ENCODE assay signal across 11 cellular contexts in genomic region chr7:100543586-100543985, GRCh38. TPM values are rescaled to one million over a fixed set of nuclear protein-coding genes. Genes with fewer than 3 reads are reported as not detected.
A peak's percentile ranks its signal among the peaks of the same experiment; 100 is the strongest.
DNase-seq lines count a peak whose midpoint lies in the region; ATAC-seq and TF ChIP-seq lines count a peak whose summit lies in the region.
"Had no signal": no experiment of that assay in that cellular context is flagged by ENCODE, and none has a peak within 500 bp of the region (broad histone marks: within the 10 kb centered on the region; RNA-seq: fewer than 3 reads in every experiment).

No MANE protein-coding gene starts in this region.

- peaks cover 47% of the 10 kb centered on the region for H3K79me2 ChIP-seq in PC-3 (ENCODE audit: low read length)

- intact Hi-C loops in CD4-positive, alpha-beta memory T cell (cut with micrococcal nuclease), result no loop called here
- intact Hi-C loops in PC-3 (cut with micrococcal nuclease) (no loop called here), colonic mucosa (cut with DNase I) (no loop called here), sigmoid colon (cut with DNase I) (no loop called here)

- no peak for DNase-seq in CD4-positive, alpha-beta memory T cell
- DNase-seq in PC-3 (no peak), colonic mucosa (no peak), sigmoid colon (no peak), HK-2 (ENCODE audit: unreplicated experiment) (no peak), NCI-H1092 (lab: John Stamatoyannopoulos, UW) (no peak), T1000 (lab: John Stamatoyannopoulos, UW) (no peak)
- DNase-seq: activated CD4-positive, alpha-beta T cell treated with anti-CD3 and anti-CD28 coated beads for 4 hours; NCI-H2171 treated with DMSO at 0.1 percent for 48 hours had no signal

- no peaks in the 10 kb centered on the region for H3K27me3 ChIP-seq in CD4-positive, alpha-beta memory T cell (ENCODE audit: insufficient read depth, low read length)
- H3K27me3 ChIP-seq in PC-3 (ENCODE audit: low read length), result no peaks in the 10 kb centered on the region
- no peaks in the 10 kb centered on the region for H3K27me3 ChIP-seq in colonic mucosa
- H3K27me3 ChIP-seq in sigmoid colon, result no peaks in the 10 kb centered on the region

- peak overlapping the region; percentile 29; the same call in 1 of the 2 replicates for H3K4me2 ChIP-seq in PC-3 (ENCODE audit: low read length)

- TF ChIP-seq CTCF in PC-3 (conservative IDR thresholded peaks at IDR 0.05; ENCODE audit: low read depth, low read length) (no peak), colonic mucosa (IDR thresholded peaks at IDR 0.05) (no peak), sigmoid colon (IDR thresholded peaks at IDR 0.05) (no peak)

- no peaks in the 10 kb centered on the region for H3K9me2 ChIP-seq in PC-3 (replicated peaks; ENCODE audit: low read length)

- H3K4me3 Mint-ChIP-seq in CD4-positive, alpha-beta memory T cell, result peak overlapping the region; percentile 68 to 97 (median 88)

- H3K9me3 ChIP-seq in CD4-positive, alpha-beta memory T cell (ENCODE audit: control insufficient read depth in 1 of 2, low read length in 2 of 2), result no peaks in the 10 kb centered on the region
- H3K9me3 ChIP-seq in PC-3 (ENCODE audit: low read length) (no peaks in the 10 kb centered on the region), colonic mucosa (no peaks in the 10 kb centered on the region), sigmoid colon (no peaks in the 10 kb centered on the region)

- no peaks in the 10 kb centered on the region for H3K27me3 Mint-ChIP-seq in CD4-positive, alpha-beta memory T cell

- POLR2A ChIA-PET in CD4-positive, alpha-beta memory T cell (lab: Charles Lee; ENCODE audit: partially characterized antibody), result interaction anchor here (0.6 to 11.5 kb wide), 11 partner anchors 10 to 114 kb away, joined by 4 to 121 read pairs (median 17); partner anchors contain the start of genes FBXO24, LRCH4, MEPCE and TSC22D4
- POLR2A ChIA-PET in PC-3 (lab: Charles Lee; ENCODE audit: unreplicated experiment), result interaction anchor here (0.6 kb wide), 1 partner anchor 285 kb away, joined by 4 read pairs; no protein-coding TSS in a partner anchor

- TF ChIP-seq EP300 in sigmoid colon (IDR thresholded peaks at IDR 0.05), result no peak

- H3K4me1 ChIP-seq in CD4-positive, alpha-beta memory T cell (ENCODE audit: insufficient read depth, low read length), result peaks cover 84% of the 10 kb centered on the region
- H3K4me1 ChIP-seq in PC-3 (ENCODE audit: insufficient read depth, low read length) (peaks cover 52% of the 10 kb centered on the region), colonic mucosa (peaks cover 31% of the 10 kb centered on the region), sigmoid colon (peaks cover 0 to 68% (median 65%) of the 10 kb centered on the region in 4 donors)

- H3K9ac ChIP-seq in PC-3 (ENCODE audit: low read length) (no peak overlapping the region), colonic mucosa (ENCODE audit: low read depth in 2 of 2, low read length in 2 of 2) (peak overlapping the region in 1 of 2 donors; percentile 9)

- H3K9me3 Mint-ChIP-seq in CD4-positive, alpha-beta memory T cell, result no peaks in the 10 kb centered on the region

- peak overlapping the region; percentile 61 to 98 (median 91) for H3K27ac Mint-ChIP-seq in CD4-positive, alpha-beta memory T cell

- H2AFZ ChIP-seq in PC-3 (ENCODE audit: low read length), result no peak overlapping the region

- WGBS in sigmoid colon, 2 donors, result 44 to 47% methylated on average over 1 of the region's 1 CpG

- CTCF ChIA-PET in CD4-positive, alpha-beta memory T cell (lab: Charles Lee; ENCODE audit: partially characterized antibody), result interaction anchor here (1.3 to 13.6 kb wide), 8 partner anchors 17 to 162 kb away, joined by 4 to 254 read pairs (median 6); partner anchors contain the start of genes POP7 and TSC22D4
- CTCF ChIA-PET in PC-3 (lab: Charles Lee), result no interaction called here

- no peak for ATAC-seq in PC-3
- ATAC-seq in GM18873 (IDR thresholded peaks at IDR 0.05; ENCODE audit: low FRiP score, unreplicated experiment), result no peak

- H3K27ac ChIP-seq in CD4-positive, alpha-beta memory T cell (ENCODE audit: low read depth, low read length), result peak overlapping the region; percentile 66
- H3K27ac ChIP-seq in PC-3 (ENCODE audit: low read length), result no peak overlapping the region
- peak overlapping the region; percentile 89 for H3K27ac ChIP-seq in colonic mucosa
- peak overlapping the region in 3 of 4 donors; percentile 87 to 90 (median 88) for H3K27ac ChIP-seq in sigmoid colon

- peaks cover 12% of the 10 kb centered on the region for H3F3A ChIP-seq in PC-3 (ENCODE audit: low read length, unreplicated experiment)

- peaks cover 72 to 92% (median 80%) of the 10 kb centered on the region in 4 donors for H3K4me1 Mint-ChIP-seq in CD4-positive, alpha-beta memory T cell

- H3K36me3 ChIP-seq in CD4-positive, alpha-beta memory T cell (ENCODE audit: insufficient read depth, low read length), result no peaks in the 10 kb centered on the region
- no peaks in the 10 kb centered on the region for H3K36me3 ChIP-seq in PC-3 (ENCODE audit: low read depth, low read length)
- no peaks in the 10 kb centered on the region for H3K36me3 ChIP-seq in colonic mucosa
- no peaks in the 10 kb centered on the region for H3K36me3 ChIP-seq in sigmoid colon

- TF ChIP-seq POLR2A in sigmoid colon (IDR thresholded peaks at IDR 0.05), result no peak

- H3K4me3 ChIP-seq in CD4-positive, alpha-beta memory T cell (ENCODE audit: low read length in 2 of 2), result peak overlapping the region; percentile 12 to 44
- H3K4me3 ChIP-seq in PC-3 (ENCODE audit: low read length) (no peak overlapping the region), colonic mucosa (no peak overlapping the region), sigmoid colon (no peak overlapping the region)

- no TSS peak for BruUV-seq in PC-3 (replicated peaks; lab: Mats Ljungman, UMichigan)

- H4K20me1 ChIP-seq in PC-3 (ENCODE audit: low read length), result no peaks in the 10 kb centered on the region

- H3K36me3 Mint-ChIP-seq in CD4-positive, alpha-beta memory T cell, result peaks cover under 1 to 17% of the 10 kb centered on the region in 2 donors

RNA-seq across cellular contexts. Expression of gene AGFG2, which starts 4.6 kb away (rescaled TPM):
- total RNA-seq in CD4-positive, alpha-beta memory T cell, result 10 to 100 TPM; 56.6 to 58.3 TPM
- polyA plus RNA-seq in CD4-positive, alpha-beta memory T cell, result 10 to 100 TPM; 19.7 to 35.6 TPM
- total RNA-seq in PC-3 (2014; rRNA removed), result 16.9 and 18.2 TPM in 2 replicates
- 10 to 100 TPM; 81.3 to 97.4 TPM for total RNA-seq in colonic mucosa
- total RNA-seq in sigmoid colon, result 10 to 100 TPM; 17.5 to 32.7 (median 20.2) TPM
- polyA plus RNA-seq in sigmoid colon, result 10 to 100 TPM; 28.8 to 33.0 (median 30.7) TPM

RNA-seq across cellular contexts. Expression of gene SAP25, which starts 30.1 kb away (rescaled TPM):
- total RNA-seq in CD4-positive, alpha-beta memory T cell, result 100 to 1,000 TPM; 119 to 126 TPM
- polyA plus RNA-seq in CD4-positive, alpha-beta memory T cell, result under 1 TPM in 1 of 2 donors, not detected in 1; 0.72 TPM
- total RNA-seq in PC-3 (2014; rRNA removed) (0.22 and 0.52 TPM in 2 replicates), colonic mucosa (1 to 10 TPM in 1 of 2 donors, under 1 TPM in 1; 0.69 to 5.5 TPM), sigmoid colon (1 to 10 TPM in 2 of 4 donors, under 1 TPM in 1, not detected in 1; 0.71 to 2.5 (median 1.9) TPM)
- 1 to 10 TPM in 1 of 3 donors, not detected in 2; 7.2 TPM for polyA plus RNA-seq in sigmoid colon
- total RNA-seq: pulmonary artery endothelial cell had no signal

RNA-seq across cellular contexts. Expression of gene LRCH4, which starts 42.3 kb away (rescaled TPM):
- total RNA-seq in CD4-positive, alpha-beta memory T cell, result 100 to 1,000 TPM; 392 to 412 TPM
- polyA plus RNA-seq in CD4-positive, alpha-beta memory T cell, result 100 to 1,000 TPM; 119 to 167 TPM
- total RNA-seq in PC-3 (2014; rRNA removed) (15.6 and 28.7 TPM in 2 replicates), colonic mucosa (10 to 100 TPM; 59.0 to 65.4 TPM), sigmoid colon (10 to 100 TPM; 28.9 to 74.5 (median 42.9) TPM)
- polyA plus RNA-seq in sigmoid colon, result 10 to 100 TPM; 28.2 to 92.3 (median 40.7) TPM

RNA-seq across cellular contexts. Expression of gene FBXO24, which starts 42.5 kb away (rescaled TPM):
- 1 to 10 TPM; 1.6 to 2.1 TPM for total RNA-seq in CD4-positive, alpha-beta memory T cell
- polyA plus RNA-seq in CD4-positive, alpha-beta memory T cell, result under 1 TPM; 0.36 to 0.77 TPM
- total RNA-seq in PC-3 (2014; rRNA removed) (0.40 TPM in 1 of 2 replicates, not detected in the other), colonic mucosa (1 to 10 TPM in 1 of 2 donors, under 1 TPM in 1; 0.21 to 1.8 TPM), sigmoid colon (1 to 10 TPM in 1 of 4 donors, under 1 TPM in 2, not detected in 1; 0.27 to 2.8 (median 0.71) TPM)
- polyA plus RNA-seq in sigmoid colon, result 1 to 10 TPM in 1 of 3 donors, under 1 TPM in 2; 0.46 to 1.2 (median 0.95) TPM

RNA-seq across cellular contexts. Expression of gene PCOLCE, which starts 58.6 kb away (rescaled TPM):
- 10 to 100 TPM in 1 of 2 experiments, 1 to 10 TPM in 1; 7.2 to 10.6 TPM for total RNA-seq in CD4-positive, alpha-beta memory T cell
- polyA plus RNA-seq in CD4-positive, alpha-beta memory T cell, result 1 to 10 TPM; 1.3 to 1.6 TPM
- total RNA-seq in PC-3 (2014; rRNA removed) (8.6 and 16.3 TPM in 2 replicates), colonic mucosa (10 to 100 TPM; 14.7 to 23.1 TPM), sigmoid colon (10 to 100 TPM; 14.3 to 76.4 (median 21.4) TPM)
- 10 to 100 TPM in 2 of 3 donors, 1 to 10 TPM in 1; 2.3 to 36.7 (median 10.8) TPM for polyA plus RNA-seq in sigmoid colon

Comparison
In these comparisons a context has a peak if more than half of its experiments do, and no peak if none do; other contexts are left out.
1. H3K4me3 ChIP-seq: peak in CD4-positive, alpha-beta memory T cell (2 of 2); none in PC-3 (single experiment), colonic mucosa (single experiment) and sigmoid colon (0 of 4).
2. RNA of gene SAP25, which starts 30.1 kb away (total RNA-seq): 119 to 126 TPM in CD4-positive, alpha-beta memory T cell; 0.69 to 5.5 TPM in colonic mucosa, 0.71 to 2.5 TPM in sigmoid colon and 0.22 to 0.52 TPM in PC-3; every median in the first group is over 10 times any median in the second.
3. RNA of gene LRCH4, which starts 42.3 kb away (total RNA-seq): 392 to 412 TPM in CD4-positive, alpha-beta memory T cell; 59.0 to 65.4 TPM in colonic mucosa, 28.9 to 74.5 TPM in sigmoid colon and 15.6 to 28.7 TPM in PC-3; every median in the first group is over 4 times any median in the second.